In genomic region chr5:81147011-81147594, GRCh38 we compare ENCODE assay signal across 17 cellular contexts.
DNase-seq lines count a peak whose midpoint lies in the region; ATAC-seq and TF ChIP-seq lines count a peak whose summit lies in the region.
"Had no signal": no experiment of that assay in that cellular context is flagged by ENCODE, and none has a peak within 500 bp of the region (broad histone marks: within the 10 kb centered on the region; RNA-seq: fewer than 3 reads in every experiment).

No MANE protein-coding gene starts in this region.

- H3K4me2 ChIP-seq in Loucy (ENCODE audit: low read depth, low read length, poor library complexity, severe bottlenecking) = peak overlapping the region; percentile 69
- H3K4me2 ChIP-seq: KMS-11 had no signal

- H3K36me3 ChIP-seq in Loucy (ENCODE audit: insufficient read depth, low read length) (no peaks in the 10 kb centered on the region), WERI-Rb-1 (no peaks in the 10 kb centered on the region), psoas muscle (ENCODE audit: insufficient read depth in 1 of 2, low read depth in 1 of 2) (no peaks in the 10 kb centered on the region)

- H3K9me3 ChIP-seq in Loucy (ENCODE audit: insufficient read depth, low read depth, low read length) (no peaks in the 10 kb centered on the region), WERI-Rb-1 (ENCODE audit: severe bottlenecking) (no peaks in the 10 kb centered on the region), psoas muscle (no peaks in the 10 kb centered on the region)

- H3K4me3 Mint-ChIP-seq in activated naive CD8-positive, alpha-beta T cell = no peak overlapping the region
- H3K4me3 Mint-ChIP-seq in activated naive CD8-positive, alpha-beta T cell treated with anti-CD3 and anti-CD28 coated beads for 36 hours = no peak overlapping the region

- H3K27ac ChIP-seq in WERI-Rb-1 (peak overlapping the region; percentile 83), psoas muscle (no peak overlapping the region)
- H3K27ac ChIP-seq: C4-2B, KMS-11, RWPE1 had no signal

- H3K4me3 ChIP-seq in Loucy (ENCODE audit: low read length, poor library complexity, severe bottlenecking) (no peak overlapping the region), WERI-Rb-1 (ENCODE audit: low read depth, low read length) (peak overlapping the region; percentile 11; the same call in 1 of the 2 replicates), psoas muscle (no peak overlapping the region)

- peaks cover 28% of the 10 kb centered on the region for H3K4me1 Mint-ChIP-seq in activated naive CD8-positive, alpha-beta T cell (ENCODE audit: low read depth)
- H3K4me1 Mint-ChIP-seq in activated naive CD8-positive, alpha-beta T cell treated with anti-CD3 and anti-CD28 coated beads for 36 hours = peaks cover 17% of the 10 kb centered on the region

- intact Hi-C loops in psoas muscle (cut with DNase I) = no loop called here
- intact Hi-C loops in Right ventricle myocardium superior (cut with DNase I) = no loop called here

- H3K9ac ChIP-seq in Loucy (ENCODE audit: low read depth, low read length, poor library complexity, severe bottlenecking) = no peak overlapping the region
- H3K9ac ChIP-seq: KMS-11 had no signal

- no peaks in the 10 kb centered on the region for H3K9me2 ChIP-seq in Loucy (replicated peaks; ENCODE audit: low read depth, low read length)

- H2AFZ ChIP-seq in Loucy (ENCODE audit: low read length) = no peak overlapping the region; the same call in 1 of the 2 replicates

- no peaks in the 10 kb centered on the region for H3K27me3 Mint-ChIP-seq in activated naive CD8-positive, alpha-beta T cell
- H3K27me3 Mint-ChIP-seq in activated naive CD8-positive, alpha-beta T cell treated with anti-CD3 and anti-CD28 coated beads for 36 hours = no peaks in the 10 kb centered on the region

- no peak for DNase-seq in activated naive CD8-positive, alpha-beta T cell treated with anti-CD3 and anti-CD28 coated beads for 36 hours
- DNase-seq in WERI-Rb-1 (no peak), psoas muscle (no peak), Right ventricle myocardium superior (no peak)
- DNase-seq: DMS79 treated with DMSO at 0.1 percent for 48 hours, IMR-90, NCI-H1694, NCI-H2081, NCI-H446, NCI-H748 treated with DMSO at 0.1 percent for 48 hours, T-helper 2 cell had no signal

- H3K9me3 Mint-ChIP-seq in activated naive CD8-positive, alpha-beta T cell (ENCODE audit: low read depth) = no peaks in the 10 kb centered on the region
- no peaks in the 10 kb centered on the region for H3K9me3 Mint-ChIP-seq in activated naive CD8-positive, alpha-beta T cell treated with anti-CD3 and anti-CD28 coated beads for 36 hours

- H4K20me1 ChIP-seq in Loucy (ENCODE audit: insufficient read depth, low read length, poor library complexity, severe bottlenecking) = no peaks in the 10 kb centered on the region

- TF ChIP-seq CTCF in Loucy (conservative IDR thresholded peaks at IDR 0.05; ENCODE audit: low read length) (no peak), WERI-Rb-1 (IDR thresholded peaks at IDR 0.05; ENCODE audit: low read depth, low read length) (no peak), psoas muscle (IDR thresholded peaks at IDR 0.05) (no peak)

- H3K79me2 ChIP-seq in Loucy (ENCODE audit: insufficient read depth, low read length) = no peaks in the 10 kb centered on the region

- peak overlapping the region; percentile 31 for H3K27ac Mint-ChIP-seq in activated naive CD8-positive, alpha-beta T cell
- no peak overlapping the region for H3K27ac Mint-ChIP-seq in activated naive CD8-positive, alpha-beta T cell treated with anti-CD3 and anti-CD28 coated beads for 36 hours

- H3K4me1 ChIP-seq in Loucy (ENCODE audit: insufficient read depth, low read length, poor library complexity, severe bottlenecking) = peaks cover 18% of the 10 kb centered on the region
- H3K4me1 ChIP-seq in psoas muscle = peaks cover 9% of the 10 kb centered on the region

- H3K36me3 Mint-ChIP-seq in activated naive CD8-positive, alpha-beta T cell = peaks cover 5% of the 10 kb centered on the region
- peaks cover 5% of the 10 kb centered on the region for H3K36me3 Mint-ChIP-seq in activated naive CD8-positive, alpha-beta T cell treated with anti-CD3 and anti-CD28 coated beads for 36 hours

- H3K27me3 ChIP-seq in Loucy (ENCODE audit: insufficient read depth, low read length, poor library complexity, severe bottlenecking) (no peaks in the 10 kb centered on the region), WERI-Rb-1 (ENCODE audit: insufficient read depth, low read depth, severe bottlenecking) (no peaks in the 10 kb centered on the region), psoas muscle (ENCODE audit: insufficient read depth in 3 of 3, low read length in 2 of 3) (no peaks in the 10 kb centered on the region)

- WGBS in psoas muscle, 3 donors = 42 to 58% (median 47%) methylated on average over 5 of the region's 5 CpGs

- ATAC-seq in GM21576 (IDR thresholded peaks at IDR 0.05; ENCODE audit: unreplicated experiment) (no peak), psoas muscle (no peak), Right ventricle myocardium superior (ENCODE audit: poor library complexity) (no peak)

- H3F3A ChIP-seq in Loucy (ENCODE audit: low read depth) = no peaks in the 10 kb centered on the region
